8 cellular contexts compared by ENCODE assay signal in genomic region chr16:10743610-10744369, GRCh38. TPM values are rescaled to one million over a fixed set of nuclear protein-coding genes. Genes with fewer than 3 reads are reported as not detected.
DNase-seq lines count a peak whose midpoint lies in the region; ATAC-seq, FAIRE-seq and TF ChIP-seq lines count a peak whose summit lies in the region.

Gene NUBP1 (plus strand): TSS chr16:10743842. CDS start chr16:10743864, 22 bp downstream.

- peak within 1 kb of the TSS; percentile 71 for H3K4me3 ChIP-seq in SU-DHL-6 (ENCODE audit: insufficient read depth, low read length, poor library complexity, severe bottlenecking)
- H3K4me3 ChIP-seq in pancreas, result peak within 1 kb of the TSS; percentile 19 to 59 (median 53)
- peak within 1 kb of the TSS; percentile 58 to 67 for H3K4me3 ChIP-seq in tibial artery

- ATAC-seq in HG02642 (IDR thresholded peaks at IDR 0.05; ENCODE audit: poor library complexity, unreplicated experiment) (peak; percentile 83), Right ventricle myocardium inferior (peak; percentile 97), pancreas (peak; percentile 90 to 96 (median 94))

- H3K4me1 ChIP-seq in pancreas, result peaks cover 8 to 45% (median 19%) of the 10 kb centered on the region in 3 donors
- peaks cover 0 to 41% (median 9%) of the 10 kb centered on the region in 4 donors for H3K4me1 ChIP-seq in tibial artery

- H2AFZ ChIP-seq in SU-DHL-6 (ENCODE audit: low read depth, low read length, severe bottlenecking), result peak within 1 kb of the TSS; percentile 89

- 0 to 1% methylated on average over 57 of the region's 57 CpGs for WGBS in pancreas, 2 donors

- H3F3A ChIP-seq in SU-DHL-6 (ENCODE audit: insufficient read depth), result peaks cover 12% of the 10 kb centered on the region

- H3K36me3 ChIP-seq in SU-DHL-6 (ENCODE audit: low read length) (no peaks in the 10 kb centered on the region; the same call in 1 of the 2 replicates), pancreas (peaks cover 0 to 12% (median 0%) of the 10 kb centered on the region in 3 donors), tibial artery (peaks cover 12 to 20% (median 15%) of the 10 kb centered on the region in 3 donors)

- H3K27ac ChIP-seq in SU-DHL-6 (ENCODE audit: low read depth, low read length) (peak within 1 kb of the TSS; percentile 82), pancreas (peak within 1 kb of the TSS; percentile 97 to 99 (median 98)), tibial artery (peak within 1 kb of the TSS; percentile 90 to 97)

- DNase-seq in GM10266 (ENCODE audit: extremely low spot score) (peak; percentile 94), NCI-H128 (lab: John Stamatoyannopoulos, UW; ENCODE audit: unreplicated experiment) (peak; percentile 65), Right ventricle myocardium inferior (ENCODE audit: missing footprints) (peak; percentile 99), pancreas (peak; percentile 99 to 100 (median 100)), tibial artery (peak; percentile 100)
- peak; percentile 100 for DNase-seq in activated naive CD8-positive, alpha-beta T cell treated with anti-CD3 and anti-CD28 coated beads, Interleukin-2, amount 50 U/mL, for 16 hours (ENCODE audit: low read depth, low spot score)

- no peaks in the 10 kb centered on the region for H4K20me1 ChIP-seq in SU-DHL-6 (ENCODE audit: low read depth, low read length)

- H3K79me2 ChIP-seq in SU-DHL-6 (ENCODE audit: insufficient read depth, low read length), result peaks cover 14% of the 10 kb centered on the region; the same call in 1 of the 2 replicates

- intact Hi-C loops in Right ventricle myocardium inferior (cut with DNase I), result loop anchor here (1.0 to 10.0 kb wide), 4 partner anchors 85 to 511 kb away; partner anchors contain the start of genes CLEC16A, DEXI and SOCS1
- intact Hi-C loops in pancreas (cut with DNase I), result no loop called here
- intact Hi-C loops in tibial artery (cut with DNase I; ENCODE audit: low total_unique reads), result loop anchor here (1.0 kb wide), 1 partner anchor 163 kb away; the partner anchor contains the start of gene EMP2

- H3K9me3 ChIP-seq in SU-DHL-6 (ENCODE audit: insufficient read depth, low read length), result no peaks in the 10 kb centered on the region
- no peaks in the 10 kb centered on the region for H3K9me3 ChIP-seq in pancreas
- H3K9me3 ChIP-seq in tibial artery, result no peaks in the 10 kb centered on the region

- no peak for FAIRE-seq in pancreas (lab: Jason Lieb, UNC)

- H3K27me3 ChIP-seq in SU-DHL-6 (ENCODE audit: low read length) (no peaks in the 10 kb centered on the region), pancreas (no peaks in the 10 kb centered on the region), tibial artery (no peaks in the 10 kb centered on the region)

- TF ChIP-seq CTCF in GM10266 (IDR thresholded peaks at IDR 0.05; ENCODE audit: control insufficient read depth, insufficient read depth, low read depth, missing control alignments), result no peak
- no peak for TF ChIP-seq CTCF in SU-DHL-6 (IDR thresholded peaks at IDR 0.05; ENCODE audit: insufficient read depth, low read length, poor library complexity, severe bottlenecking)
- no peak for TF ChIP-seq CTCF in pancreas (IDR thresholded peaks at IDR 0.05)
- TF ChIP-seq CTCF in tibial artery (IDR thresholded peaks at IDR 0.05), result peak in 1 of 2 experiments; percentile 19

- no peaks in the 10 kb centered on the region for H3K9me2 ChIP-seq in SU-DHL-6 (replicated peaks; ENCODE audit: insufficient read depth, low read length)

- peak within 1 kb of the TSS; percentile 78 for H3K9ac ChIP-seq in SU-DHL-6 (ENCODE audit: low read length)

- peak within 1 kb of the TSS; percentile 89 for H3K4me2 ChIP-seq in SU-DHL-6 (ENCODE audit: low read depth, low read length, poor library complexity, severe bottlenecking)

RNA-seq across cellular contexts. Expression of gene NUBP1, which starts in this region (rescaled TPM):
- total RNA-seq in Right ventricle myocardium inferior (50.4 TPM), pancreas (10 to 100 TPM; 14.6 to 24.7 (median 20.7) TPM)
- 10 to 100 TPM; 30.2 to 32.1 TPM for polyA plus RNA-seq in pancreas

Comparison
In these comparisons a context has a peak if more than half of its experiments do, and no peak if none do; other contexts are left out.
1. Peak in every context shown above with its lines: DNase-seq, ATAC-seq, H3K4me3 ChIP-seq and H3K27ac ChIP-seq.
2. intact Hi-C loops: an anchor here in Right ventricle myocardium inferior (1.0 to 10.0 kb wide) and tibial artery (1.0 kb wide); none called in pancreas.